In genomic region chr2:64990823-64991222, GRCh38 we compare ENCODE assay signal across 1 cellular context.
TF ChIP-seq lines count a peak whose summit lies in the region.

No MANE protein-coding gene starts in this region.

TF ChIP-seq in IMR-90, 13 proteins besides CTCF, POLR2A, EP300 and RAD21 (continued from another document):
- TF ChIP-seq RFX5 (IDR thresholded peaks at IDR 0.05; ENCODE audit: low read depth, low read length) (no peak), CEBPB (IDR thresholded peaks at IDR 0.05; ENCODE audit: low read depth, low read length) (no peak), SMC3 (IDR thresholded peaks at IDR 0.05; ENCODE audit: low read depth, low read length) (no peak), ELK1 (IDR thresholded peaks at IDR 0.05; ENCODE audit: borderline replicate concordance, low read depth, low read length) (no peak), FOS (IDR thresholded peaks at IDR 0.05; ENCODE audit: low read depth, low read length) (no peak), NFE2L2 (IDR thresholded peaks at IDR 0.05; ENCODE audit: low read depth, low read length) (no peak), RCOR1 (IDR thresholded peaks at IDR 0.05; ENCODE audit: insufficient replicate concordance, low read length) (no peak), USF2 (IDR thresholded peaks at IDR 0.05; ENCODE audit: low read depth, low read length) (no peak), CHD1 (IDR thresholded peaks at IDR 0.05; ENCODE audit: low read depth, low read length) (no peak)
